In the genomic region with DNA sequence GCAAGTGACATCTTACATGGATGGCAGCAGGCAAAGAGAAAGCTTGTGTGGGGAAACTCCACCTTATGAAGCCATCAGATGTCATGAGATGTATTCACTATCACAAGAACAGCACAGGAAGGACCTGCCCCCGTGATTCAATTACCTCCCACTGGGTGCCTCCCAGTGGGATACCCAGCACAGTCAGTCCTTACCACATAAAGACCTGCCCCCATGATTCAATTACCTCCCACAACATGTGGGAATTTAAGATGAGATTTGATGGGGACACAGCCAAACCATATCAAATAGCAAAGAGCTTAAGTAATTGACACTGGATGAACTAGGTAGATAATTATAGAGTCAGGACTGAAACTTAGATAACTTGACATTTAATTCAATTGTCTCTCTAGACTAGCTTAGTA, we compare ENCODE assay signal across 2 cellular contexts.
TF ChIP-seq lines count a peak whose summit lies in the region.

No MANE protein-coding gene starts in this region.

TF ChIP-seq in SK-N-SH treated with all-trans-retinoic acid at 6 μM for 48 hours, 23 proteins besides CTCF, POLR2A, EP300 and RAD21 (continued from another document):
- TF ChIP-seq, protein P1, sequence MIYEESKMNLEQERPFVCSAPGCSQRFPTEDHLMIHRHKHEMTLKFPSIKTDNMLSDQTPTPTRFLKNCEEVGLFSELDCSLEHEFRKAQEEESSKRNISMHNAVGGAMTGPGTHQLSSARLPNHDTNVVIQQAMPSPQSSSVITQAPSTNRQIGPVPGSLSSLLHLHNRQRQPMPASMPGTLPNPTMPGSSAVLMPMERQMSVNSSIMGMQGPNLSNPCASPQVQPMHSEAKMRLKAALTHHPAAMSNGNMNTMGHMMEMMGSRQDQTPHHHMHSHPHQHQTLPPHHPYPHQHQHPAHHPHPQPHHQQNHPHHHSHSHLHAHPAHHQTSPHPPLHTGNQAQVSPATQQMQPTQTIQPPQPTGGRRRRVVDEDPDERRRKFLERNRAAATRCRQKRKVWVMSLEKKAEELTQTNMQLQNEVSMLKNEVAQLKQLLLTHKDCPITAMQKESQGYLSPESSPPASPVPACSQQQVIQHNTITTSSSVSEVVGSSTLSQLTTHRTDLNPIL (CRISPR knock-in tag; IDR thresholded peaks at IDR 0.05; ENCODE audit: low read depth), result no peak
- no peak for TF ChIP-seq ZNF8 (CRISPR knock-in tag; IDR thresholded peaks at IDR 0.05)
- no peak for TF ChIP-seq ARNTL (CRISPR knock-in tag; IDR thresholded peaks at IDR 0.05; ENCODE audit: borderline replicate concordance, low read depth)
- TF ChIP-seq, protein P2, sequence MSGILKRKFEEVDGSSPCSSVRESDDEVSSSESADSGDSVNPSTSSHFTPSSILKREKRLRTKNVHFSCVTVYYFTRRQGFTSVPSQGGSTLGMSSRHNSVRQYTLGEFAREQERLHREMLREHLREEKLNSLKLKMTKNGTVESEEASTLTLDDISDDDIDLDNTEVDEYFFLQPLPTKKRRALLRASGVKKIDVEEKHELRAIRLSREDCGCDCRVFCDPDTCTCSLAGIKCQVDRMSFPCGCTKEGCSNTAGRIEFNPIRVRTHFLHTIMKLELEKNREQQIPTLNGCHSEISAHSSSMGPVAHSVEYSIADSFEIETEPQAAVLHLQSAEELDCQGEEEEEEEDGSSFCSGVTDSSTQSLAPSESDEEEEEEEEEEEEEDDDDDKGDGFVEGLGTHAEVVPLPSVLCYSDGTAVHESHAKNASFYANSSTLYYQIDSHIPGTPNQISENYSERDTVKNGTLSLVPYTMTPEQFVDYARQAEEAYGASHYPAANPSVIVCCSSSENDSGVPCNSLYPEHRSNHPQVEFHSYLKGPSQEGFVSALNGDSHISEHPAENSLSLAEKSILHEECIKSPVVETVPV (CRISPR knock-in tag; IDR thresholded peaks at IDR 0.05), result no peak
- TF ChIP-seq OSR1 (CRISPR knock-in tag; IDR thresholded peaks at IDR 0.05), result no peak
- no peak for TF ChIP-seq TCF4 (CRISPR knock-in tag; IDR thresholded peaks at IDR 0.05; ENCODE audit: borderline replicate concordance)
- TF ChIP-seq GLIS3 (CRISPR knock-in tag; IDR thresholded peaks at IDR 0.05), result no peak
- no peak for TF ChIP-seq BACH2 (CRISPR knock-in tag; IDR thresholded peaks at IDR 0.05; ENCODE audit: borderline replicate concordance)

TF ChIP-seq in GM23338, 12 proteins besides CTCF, POLR2A, EP300 and RAD21 (continued from another document):
- TF ChIP-seq, protein P3, sequence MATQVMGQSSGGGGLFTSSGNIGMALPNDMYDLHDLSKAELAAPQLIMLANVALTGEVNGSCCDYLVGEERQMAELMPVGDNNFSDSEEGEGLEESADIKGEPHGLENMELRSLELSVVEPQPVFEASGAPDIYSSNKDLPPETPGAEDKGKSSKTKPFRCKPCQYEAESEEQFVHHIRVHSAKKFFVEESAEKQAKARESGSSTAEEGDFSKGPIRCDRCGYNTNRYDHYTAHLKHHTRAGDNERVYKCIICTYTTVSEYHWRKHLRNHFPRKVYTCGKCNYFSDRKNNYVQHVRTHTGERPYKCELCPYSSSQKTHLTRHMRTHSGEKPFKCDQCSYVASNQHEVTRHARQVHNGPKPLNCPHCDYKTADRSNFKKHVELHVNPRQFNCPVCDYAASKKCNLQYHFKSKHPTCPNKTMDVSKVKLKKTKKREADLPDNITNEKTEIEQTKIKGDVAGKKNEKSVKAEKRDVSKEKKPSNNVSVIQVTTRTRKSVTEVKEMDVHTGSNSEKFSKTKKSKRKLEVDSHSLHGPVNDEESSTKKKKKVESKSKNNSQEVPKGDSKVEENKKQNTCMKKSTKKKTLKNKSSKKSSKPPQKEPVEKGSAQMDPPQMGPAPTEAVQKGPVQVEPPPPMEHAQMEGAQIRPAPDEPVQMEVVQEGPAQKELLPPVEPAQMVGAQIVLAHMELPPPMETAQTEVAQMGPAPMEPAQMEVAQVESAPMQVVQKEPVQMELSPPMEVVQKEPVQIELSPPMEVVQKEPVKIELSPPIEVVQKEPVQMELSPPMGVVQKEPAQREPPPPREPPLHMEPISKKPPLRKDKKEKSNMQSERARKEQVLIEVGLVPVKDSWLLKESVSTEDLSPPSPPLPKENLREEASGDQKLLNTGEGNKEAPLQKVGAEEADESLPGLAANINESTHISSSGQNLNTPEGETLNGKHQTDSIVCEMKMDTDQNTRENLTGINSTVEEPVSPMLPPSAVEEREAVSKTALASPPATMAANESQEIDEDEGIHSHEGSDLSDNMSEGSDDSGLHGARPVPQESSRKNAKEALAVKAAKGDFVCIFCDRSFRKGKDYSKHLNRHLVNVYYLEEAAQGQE (IDR thresholded peaks at IDR 0.05; ENCODE audit: unreplicated experiment), result no peak
- TF ChIP-seq, protein P4, sequence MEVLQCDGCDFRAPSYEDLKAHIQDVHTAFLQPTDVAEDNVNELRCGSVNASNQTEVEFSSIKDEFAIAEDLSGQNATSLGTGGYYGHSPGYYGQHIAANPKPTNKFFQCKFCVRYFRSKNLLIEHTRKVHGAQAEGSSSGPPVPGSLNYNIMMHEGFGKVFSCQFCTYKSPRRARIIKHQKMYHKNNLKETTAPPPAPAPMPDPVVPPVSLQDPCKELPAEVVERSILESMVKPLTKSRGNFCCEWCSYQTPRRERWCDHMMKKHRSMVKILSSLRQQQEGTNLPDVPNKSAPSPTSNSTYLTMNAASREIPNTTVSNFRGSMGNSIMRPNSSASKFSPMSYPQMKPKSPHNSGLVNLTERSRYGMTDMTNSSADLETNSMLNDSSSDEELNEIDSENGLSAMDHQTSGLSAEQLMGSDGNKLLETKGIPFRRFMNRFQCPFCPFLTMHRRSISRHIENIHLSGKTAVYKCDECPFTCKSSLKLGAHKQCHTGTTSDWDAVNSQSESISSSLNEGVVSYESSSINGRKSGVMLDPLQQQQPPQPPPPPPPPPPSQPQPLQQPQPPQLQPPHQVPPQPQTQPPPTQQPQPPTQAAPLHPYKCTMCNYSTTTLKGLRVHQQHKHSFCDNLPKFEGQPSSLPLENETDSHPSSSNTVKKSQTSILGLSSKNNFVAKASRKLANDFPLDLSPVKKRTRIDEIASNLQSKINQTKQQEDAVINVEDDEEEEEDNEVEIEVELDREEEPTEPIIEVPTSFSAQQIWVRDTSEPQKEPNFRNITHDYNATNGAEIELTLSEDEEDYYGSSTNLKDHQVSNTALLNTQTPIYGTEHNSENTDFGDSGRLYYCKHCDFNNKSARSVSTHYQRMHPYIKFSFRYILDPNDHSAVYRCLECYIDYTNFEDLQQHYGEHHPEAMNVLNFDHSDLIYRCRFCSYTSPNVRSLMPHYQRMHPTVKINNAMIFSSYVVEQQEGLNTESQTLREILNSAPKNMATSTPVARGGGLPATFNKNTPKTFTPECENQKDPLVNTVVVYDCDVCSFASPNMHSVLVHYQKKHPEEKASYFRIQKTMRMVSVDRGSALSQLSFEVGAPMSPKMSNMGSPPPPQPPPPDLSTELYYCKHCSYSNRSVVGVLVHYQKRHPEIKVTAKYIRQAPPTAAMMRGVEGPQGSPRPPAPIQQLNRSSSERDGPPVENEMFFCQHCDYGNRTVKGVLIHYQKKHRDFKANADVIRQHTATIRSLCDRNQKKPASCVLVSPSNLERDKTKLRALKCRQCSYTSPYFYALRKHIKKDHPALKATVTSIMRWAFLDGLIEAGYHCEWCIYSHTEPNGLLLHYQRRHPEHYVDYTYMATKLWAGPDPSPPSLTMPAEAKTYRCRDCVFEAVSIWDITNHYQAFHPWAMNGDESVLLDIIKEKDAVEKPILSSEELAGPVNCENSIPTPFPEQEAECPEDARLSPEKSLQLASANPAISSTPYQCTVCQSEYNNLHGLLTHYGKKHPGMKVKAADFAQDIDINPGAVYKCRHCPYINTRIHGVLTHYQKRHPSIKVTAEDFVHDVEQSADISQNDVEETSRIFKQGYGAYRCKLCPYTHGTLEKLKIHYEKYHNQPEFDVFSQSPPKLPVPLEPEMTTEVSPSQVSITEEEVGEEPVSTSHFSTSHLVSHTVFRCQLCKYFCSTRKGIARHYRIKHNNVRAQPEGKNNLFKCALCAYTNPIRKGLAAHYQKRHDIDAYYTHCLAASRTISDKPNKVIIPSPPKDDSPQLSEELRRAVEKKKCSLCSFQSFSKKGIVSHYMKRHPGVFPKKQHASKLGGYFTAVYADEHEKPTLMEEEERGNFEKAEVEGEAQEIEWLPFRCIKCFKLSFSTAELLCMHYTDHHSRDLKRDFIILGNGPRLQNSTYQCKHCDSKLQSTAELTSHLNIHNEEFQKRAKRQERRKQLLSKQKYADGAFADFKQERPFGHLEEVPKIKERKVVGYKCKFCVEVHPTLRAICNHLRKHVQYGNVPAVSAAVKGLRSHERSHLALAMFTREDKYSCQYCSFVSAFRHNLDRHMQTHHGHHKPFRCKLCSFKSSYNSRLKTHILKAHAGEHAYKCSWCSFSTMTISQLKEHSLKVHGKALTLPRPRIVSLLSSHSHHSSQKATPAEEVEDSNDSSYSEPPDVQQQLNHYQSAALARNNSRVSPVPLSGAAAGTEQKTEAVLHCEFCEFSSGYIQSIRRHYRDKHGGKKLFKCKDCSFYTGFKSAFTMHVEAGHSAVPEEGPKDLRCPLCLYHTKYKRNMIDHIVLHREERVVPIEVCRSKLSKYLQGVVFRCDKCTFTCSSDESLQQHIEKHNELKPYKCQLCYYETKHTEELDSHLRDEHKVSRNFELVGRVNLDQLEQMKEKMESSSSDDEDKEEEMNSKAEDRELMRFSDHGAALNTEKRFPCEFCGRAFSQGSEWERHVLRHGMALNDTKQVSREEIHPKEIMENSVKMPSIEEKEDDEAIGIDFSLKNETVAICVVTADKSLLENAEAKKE (CRISPR knock-in tag; IDR thresholded peaks at IDR 0.05), result no peak
- TF ChIP-seq ZNF331 (CRISPR knock-in tag; IDR thresholded peaks at IDR 0.05; ENCODE audit: low read depth) (no peak), POLR2AphosphoS5 (IDR thresholded peaks at IDR 0.05; ENCODE audit: low read depth) (no peak)
